7 cellular contexts compared by ENCODE assay signal in genomic region chr11:29131055-29131454, GRCh38.
"Had no signal": no experiment of that assay in that cellular context is flagged by ENCODE, and none has a peak within 500 bp of the region (broad histone marks: within the 10 kb centered on the region; RNA-seq: fewer than 3 reads in every experiment).

No MANE protein-coding gene starts in this region.

- H2AFZ ChIP-seq: GM23338 had no signal

- FAIRE-seq: HTR-8/SVneo had no signal

- DNase-seq: H7, KBM-7 had no signal

- H3K9ac ChIP-seq: KMS-11 had no signal

- H3K9me3 ChIP-seq: HAP-1 had no signal

- H3K4me2 ChIP-seq: GM23338, KMS-11 had no signal

- H3K27ac ChIP-seq: KMS-11 had no signal

- H3K36me3 ChIP-seq: HAP-1 had no signal

- ATAC-seq: GM23338, HCT116 had no signal

- H3K4me3 ChIP-seq: GM23338, HAP-1 had no signal

- H3K4me1 ChIP-seq: HAP-1 had no signal
